26 cellular contexts compared by ENCODE assay signal in genomic region chr14:94819531-94819930, GRCh38. TPM values are rescaled to one million over a fixed set of nuclear protein-coding genes. Genes with fewer than 3 reads are reported as not detected.
DNase-seq lines count a peak whose midpoint lies in the region; ATAC-seq and TF ChIP-seq lines count a peak whose summit lies in the region.
"Had no signal": no experiment of that assay in that cellular context is flagged by ENCODE, and none has a peak within 500 bp of the region (broad histone marks: within the 10 kb centered on the region; RNA-seq: fewer than 3 reads in every experiment).

No MANE protein-coding gene starts in this region.

- no peaks in the 10 kb centered on the region for H3K9me3 ChIP-seq in SK-N-SH
- H3K9me3 ChIP-seq: A549 had no signal

- no peak overlapping the region for H3K27ac Mint-ChIP-seq in chondrocyte (ENCODE audit: unreplicated experiment)
- H3K27ac Mint-ChIP-seq: CD4-positive, alpha-beta T cell; CD8-positive, alpha-beta T cell had no signal

- H3K4me1 Mint-ChIP-seq in chondrocyte (ENCODE audit: low read depth), result peaks cover 3% of the 10 kb centered on the region

- no peak for TF ChIP-seq RAD21 in SK-N-SH (IDR thresholded peaks at IDR 0.05; ENCODE audit: low read length)

- H3K9me3 Mint-ChIP-seq in chondrocyte (ENCODE audit: low read depth), result peaks cover 4% of the 10 kb centered on the region
- H3K9me3 Mint-ChIP-seq: CD4-positive, alpha-beta T cell; CD8-positive, alpha-beta T cell had no signal

- TF ChIP-seq CTCF in SK-N-SH (IDR thresholded peaks at IDR 0.05), result no peak
- no peak for TF ChIP-seq CTCF in chondrocyte (IDR thresholded peaks at IDR 0.05)

- no peak overlapping the region for H2AFZ ChIP-seq in SK-N-SH (ENCODE audit: low read depth)

- peaks cover 2% of the 10 kb centered on the region for H3K36me3 Mint-ChIP-seq in chondrocyte (ENCODE audit: low read depth)
- H3K36me3 Mint-ChIP-seq: CD8-positive, alpha-beta T cell had no signal

- H3F3A ChIP-seq in SK-N-SH (replicated peaks; ENCODE audit: insufficient read depth), result no peaks in the 10 kb centered on the region

- H3K4me3 ChIP-seq in SK-N-SH (ENCODE audit: low read depth in 2 of 2, low read length in 1 of 2), result no peak overlapping the region
- H3K4me3 ChIP-seq: A549; BLaER1 treated with 17β-estradiol and CSF1 and Interleukin-3, amounts not matched to agents 10 nM and 100 nM; GM12878 had no signal

- H3K27me3 Mint-ChIP-seq in chondrocyte (ENCODE audit: low read depth), result peaks cover 5% of the 10 kb centered on the region

- POLR2A ChIA-PET in SK-N-SH (lab: Yijun Ruan, JAX), result no interaction called here

- no peak overlapping the region for H3K9ac ChIP-seq in SK-N-SH
- H3K9ac ChIP-seq: BLaER1 treated with 17β-estradiol and CSF1 and Interleukin-3, amounts not matched to agents 10 nM and 100 nM had no signal

- no peak for TF ChIP-seq EP300 in SK-N-SH (IDR thresholded peaks at IDR 0.05; ENCODE audit: borderline replicate concordance in 1 of 2, low read depth in 1 of 2, low read length in 1 of 2)

- no peak for ATAC-seq in SK-N-SH treated with all-trans-retinoic acid at 6 μM for 48 hours
- ATAC-seq in HG02798 (IDR thresholded peaks at IDR 0.05; ENCODE audit: poor library complexity, unreplicated experiment), result no peak
- ATAC-seq in HG02870 (IDR thresholded peaks at IDR 0.05; ENCODE audit: unreplicated experiment), result no peak
- ATAC-seq: A549; CD8-positive, alpha-beta T cell; GM12878 had no signal

- H4K20me1 ChIP-seq in SK-N-SH (ENCODE audit: insufficient read depth), result no peaks in the 10 kb centered on the region
- H4K20me1 ChIP-seq: BLaER1 treated with 17β-estradiol and CSF1 and Interleukin-3, amounts not matched to agents 10 nM and 100 nM had no signal

- no peaks in the 10 kb centered on the region for H3K36me3 ChIP-seq in SK-N-SH (replicated peaks in 1 of 2; ENCODE audit: control insufficient read depth in 1 of 2, insufficient read depth in 2 of 2, low read length in 1 of 2)
- H3K36me3 ChIP-seq: BLaER1 treated with 17β-estradiol and CSF1 and Interleukin-3, amounts not matched to agents 10 nM and 100 nM had no signal

- peak; percentile 24 for DNase-seq in SK-N-SH
- peak; percentile 53 for DNase-seq in chondrocyte (ENCODE audit: low spot score)
- DNase-seq in mesenteric fat pad (ENCODE audit: low spot score), result peak; percentile 73
- no peak for DNase-seq in nucleus accumbens (lab: John Stamatoyannopoulos, UW)
- DNase-seq: ACHN; CD4-positive, alpha-beta T cell; CD8-positive, alpha-beta T cell; DMS 273 treated with DMSO at 0.1 percent for 48 hours; DMS153; DMS53; DMS79; DND-41; EL; GDM1 had no signal

- H3K27me3 ChIP-seq in SK-N-SH (ENCODE audit: insufficient read depth), result no peaks in the 10 kb centered on the region
- H3K27me3 ChIP-seq: BLaER1 treated with 17β-estradiol and CSF1 and Interleukin-3, amounts not matched to agents 10 nM and 100 nM had no signal

- H3K79me2 ChIP-seq in SK-N-SH (ENCODE audit: insufficient read depth), result no peaks in the 10 kb centered on the region

- CTCF ChIA-PET in SK-N-SH (lab: Yijun Ruan, JAX), result no interaction called here

- H3K4me2 ChIP-seq in SK-N-SH, result no peak overlapping the region
- H3K4me2 ChIP-seq: A549; BLaER1 treated with 17β-estradiol and CSF1 and Interleukin-3, amounts not matched to agents 10 nM and 100 nM had no signal

- no peaks in the 10 kb centered on the region; a peak in 1 of 4 replicates for H3K4me1 ChIP-seq in SK-N-SH (ENCODE audit: control insufficient read depth in 1 of 2, insufficient read depth in 2 of 2, low read depth in 1 of 2, low read length in 1 of 2)
- H3K4me1 ChIP-seq: BLaER1 treated with 17β-estradiol and CSF1 and Interleukin-3, amounts not matched to agents 10 nM and 100 nM had no signal

- H3K9me2 ChIP-seq in SK-N-SH, result no peaks in the 10 kb centered on the region

- no peak overlapping the region for H3K27ac ChIP-seq in SK-N-SH (ENCODE audit: low read depth in 2 of 2, low read length in 1 of 2)
- H3K27ac ChIP-seq: 22Rv1; A549; BLaER1 treated with 17β-estradiol and CSF1 and Interleukin-3, amounts not matched to agents 10 nM and 100 nM; C4-2B had no signal

- 20% methylated on average over 1 of the region's 3 CpGs for WGBS in SK-N-SH (ENCODE audit: low lambda C conversion rate)

- H3K4me3 Mint-ChIP-seq in chondrocyte (ENCODE audit: unreplicated experiment), result no peak overlapping the region
- H3K4me3 Mint-ChIP-seq: CD4-positive, alpha-beta T cell; CD8-positive, alpha-beta T cell had no signal

TF ChIP-seq in SK-N-SH, 30 proteins besides CTCF, POLR2A, EP300 and RAD21 (continues in another document):
- no peak for TF ChIP-seq CHD2 (IDR thresholded peaks at IDR 0.05; ENCODE audit: low read length, partially characterized antibody)
- no peak for TF ChIP-seq ELF1 (IDR thresholded peaks at IDR 0.05)
- no peak for TF ChIP-seq TAF1 (IDR thresholded peaks at IDR 0.05; ENCODE audit: borderline replicate concordance, low read depth, low read length)
- TF ChIP-seq USF2 (IDR thresholded peaks at IDR 0.05; ENCODE audit: borderline replicate concordance, low read depth, low read length), result no peak
- TF ChIP-seq RXRA (IDR thresholded peaks at IDR 0.05; ENCODE audit: borderline replicate concordance, low read depth), result no peak
- TF ChIP-seq JUND (IDR thresholded peaks at IDR 0.05), result no peak
- no peak for TF ChIP-seq NFIC (IDR thresholded peaks at IDR 0.05; ENCODE audit: borderline replicate concordance)
- no peak for TF ChIP-seq ZBTB33 (IDR thresholded peaks at IDR 0.05; ENCODE audit: borderline replicate concordance, low read depth)
- TF ChIP-seq MEF2A (IDR thresholded peaks at IDR 0.05; ENCODE audit: borderline replicate concordance, low read depth), result no peak
- TF ChIP-seq SIN3A (IDR thresholded peaks at IDR 0.05; ENCODE audit: borderline replicate concordance, low read depth, low read length), result no peak

TF ChIP-seq in SK-N-SH treated with all-trans-retinoic acid at 6 μM for 48 hours, 23 proteins besides CTCF, POLR2A, EP300 and RAD21:
- TF ChIP-seq TOX (CRISPR knock-in tag; IDR thresholded peaks at IDR 0.05; ENCODE audit: borderline replicate concordance), result no peak

RNA-seq across cellular contexts. Expression of gene GSC, which starts 49.6 kb away (rescaled TPM):
- polyA plus RNA-seq in SK-N-SH (2012; rRNA removed), result 0.75 and 1.3 TPM in 2 replicates
- polyA plus RNA-seq in SK-N-SH (2012; cell fraction: cytosol; rRNA removed), result 0.51 and 0.77 TPM in 2 replicates
- polyA plus RNA-seq in SK-N-SH (2012; cell fraction: nucleus; rRNA removed), result 0.66 and 1.0 TPM in 2 replicates
- total RNA-seq in chondrocyte, result not detected in 3 replicates
- 1.7 TPM for total RNA-seq in mesenteric fat pad
- total RNA-seq: A172; CD4-positive, alpha-beta T cell; CD8-positive, alpha-beta T cell; G401; GM12878 had no signal
- polyA plus RNA-seq: AG04450, BJ, GM12878 had no signal

Comparison
In these comparisons a context has a peak if more than half of its experiments do, and no peak if none do; other contexts are left out.
1. DNase-seq: peak in SK-N-SH (single experiment), chondrocyte (single experiment) and mesenteric fat pad (single experiment); none in nucleus accumbens (0 of 56).